18 cellular contexts compared by ENCODE assay signal in the genomic region with DNA sequence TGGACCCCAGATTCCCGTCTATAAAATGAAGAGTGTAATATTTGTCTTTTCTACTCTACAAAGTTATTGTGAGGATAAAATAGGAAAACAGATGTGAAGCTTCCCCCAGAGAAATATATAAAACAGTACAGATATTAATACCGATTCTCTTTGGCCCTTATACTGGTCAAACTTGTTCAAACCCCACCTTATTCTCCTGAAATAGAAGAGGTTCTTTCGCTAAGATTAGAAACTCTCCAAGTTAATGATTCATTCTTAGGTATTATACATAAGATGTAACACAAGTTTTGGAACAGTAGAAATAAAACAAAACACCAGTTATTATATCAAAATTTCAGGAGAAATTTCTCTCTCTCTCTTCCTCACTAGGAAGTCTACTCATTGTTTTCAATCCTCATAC.
"Had no signal": no experiment of that assay in that cellular context is flagged by ENCODE, and none has a peak within 500 bp of the region (broad histone marks: within the 10 kb centered on the region; RNA-seq: fewer than 3 reads in every experiment).

No MANE protein-coding gene starts in this region.

- H3K79me2 ChIP-seq: parathyroid adenoma had no signal

- H3K9ac ChIP-seq: parathyroid adenoma had no signal

- DNase-seq: activated CD4-positive, alpha-beta T cell treated with anti-CD3 and anti-CD28 coated beads for 36 hours; activated CD4-positive, alpha-beta T cell treated with anti-CD3 and anti-CD28 coated beads, Interleukin-2, amount 50 U/mL, for 48 hours; activated gamma-delta T cell treated with Interleukin-2 at 50 U/mL for 16 hours; activated T-cell treated with anti-CD3 and anti-CD28 coated beads for 4 hours; dermis blood vessel endothelial cell; effector memory CD4-positive, alpha-beta T cell; foreskin melanocyte; head of caudate nucleus; left ventricle myocardium inferior; mesendoderm; natural killer cell; stimulated activated CD4-positive, alpha-beta T cell treated with anti-CD3 and anti-CD28 coated beads, Interleukin-2, amount 100 ng/mL, for 24 hours; stimulated activated naive CD8-positive, alpha-beta T cell treated with anti-CD3 and anti-CD28 coated beads, Interleukin-15, amount 100 ng/mL, for 72 hours; testis had no signal

- H3K9me3 ChIP-seq: left ventricle myocardium inferior, neutrophil, testis had no signal

- H3K36me3 ChIP-seq: left ventricle myocardium inferior, neutrophil had no signal

- H2AFZ ChIP-seq: parathyroid adenoma had no signal

- ATAC-seq: activated CD4-positive, alpha-beta T cell treated with anti-CD3 and anti-CD28 coated beads for 36 hours; activated naive CD4-positive, alpha-beta T cell treated with anti-CD3 and anti-CD28 coated beads, Interleukin-2, amount 50 U/mL, for 72 hours; natural killer cell; stimulated activated naive CD8-positive, alpha-beta T cell treated with anti-CD3 and anti-CD28 coated beads, Interleukin-15, amount 100 ng/mL, for 72 hours had no signal

- H3K4me1 ChIP-seq: parathyroid adenoma, testis had no signal

- H3K4me3 ChIP-seq: left ventricle myocardium inferior, SK-N-MC, testis had no signal

- H3K27ac ChIP-seq: neutrophil, parathyroid adenoma, SK-N-MC, testis had no signal

- H3K27me3 ChIP-seq: neutrophil, testis had no signal
